ENCODE assay signal across 37 cellular contexts in genomic region chr12:49934505-49934904, GRCh38. TPM values are rescaled to one million over a fixed set of nuclear protein-coding genes. Genes with fewer than 3 reads are reported as not detected.
"Had no signal": no experiment of that assay in that cellular context is flagged by ENCODE, and none has a peak within 500 bp of the region (broad histone marks: within the 10 kb centered on the region; RNA-seq: fewer than 3 reads in every experiment).

No MANE protein-coding gene starts in this region.

- H3K27ac Mint-ChIP-seq: activated CD4-positive, alpha-beta memory T cell treated with anti-CD3 and anti-CD28 coated beads, Interleukin-2, amount 10 ng/mL, durations not matched to agents 7 days and 5 days; activated CD4-positive, alpha-beta T cell treated with anti-CD3 and anti-CD28 coated beads for 36 hours; activated CD4-positive, alpha-beta T cell treated with anti-CD3 and anti-CD28 coated beads, Interleukin-2, amount 10 ng/mL, durations not matched to agents 7 days and 5 days; activated naive CD4-positive, alpha-beta T cell treated with anti-CD3 and anti-CD28 coated beads, Interleukin-2, amount 10 ng/mL, durations not matched to agents 7 days and 5 days; activated naive CD4-positive, alpha-beta T cell treated with anti-CD3 and anti-CD28 coated beads, Interleukin-2, amount 50 U/mL, for 72 hours; activated naive CD8-positive, alpha-beta T cell treated with anti-CD3 and anti-CD28 coated beads, Interleukin-2, amount 10 ng/mL, durations not matched to agents 7 days and 5 days; activated T-cell treated with anti-CD3 and anti-CD28 coated beads, Interleukin-2, amount 50 U/mL, for 24 hours; activated T-cell treated with anti-CD3 and anti-CD28 coated beads, Interleukin-2, amount 50 U/mL, for 72 hours had no signal

- H3K9me3 ChIP-seq: colonic mucosa, esophagus squamous epithelium, gastrocnemius medialis, heart left ventricle had no signal

- DNase-seq: activated CD4-positive, alpha-beta memory T cell treated with anti-CD3 and anti-CD28 coated beads, Interleukin-2, amount 10 ng/mL, durations not matched to agents 7 days and 5 days; activated CD4-positive, alpha-beta T cell treated with anti-CD3 and anti-CD28 coated beads for 36 hours; activated CD4-positive, alpha-beta T cell treated with anti-CD3 and anti-CD28 coated beads, Interleukin-2, amount 10 ng/mL, durations not matched to agents 7 days and 5 days; activated CD4-positive, alpha-beta T cell treated with anti-CD3 and anti-CD28 coated beads, Interleukin-2, amount 50 U/mL, for 4 hours; activated CD4-positive, CD25-positive, alpha-beta regulatory T cell; activated CD4-positive, CD25-positive, alpha-beta regulatory T cell treated with anti-CD3 and anti-CD28 coated beads, Interleukin-2, amount 50 U/mL, for 72 hours; activated CD8-positive, alpha-beta memory T cell treated with anti-CD3 and anti-CD28 coated beads, Interleukin-2, amount 50 U/mL, for 48 hours; activated gamma-delta T cell; activated naive CD4-positive, alpha-beta T cell; activated naive CD4-positive, alpha-beta T cell treated with anti-CD3 and anti-CD28 coated beads, Interleukin-2, amount 10 ng/mL, durations not matched to agents 7 days and 5 days; activated T-cell treated with anti-CD3 and anti-CD28 coated beads for 4 hours; activated T-cell treated with anti-CD3 and anti-CD28 coated beads, Interleukin-2, amount 50 U/mL, for 72 hours; amniotic stem cell; anterior cingulate cortex; caudate nucleus; colonic mucosa; effector CD8-positive, alpha-beta T cell; esophagus squamous epithelium; foreskin keratinocyte; gastrocnemius medialis; glutamatergic neuron; T-helper 2 cell had no signal

- H3K4me1 ChIP-seq: colonic mucosa, gastrocnemius medialis, heart left ventricle had no signal

- ATAC-seq: activated CD4-positive, alpha-beta T cell treated with anti-CD3 and anti-CD28 coated beads for 36 hours; activated naive CD4-positive, alpha-beta T cell treated with anti-CD3 and anti-CD28 coated beads, Interleukin-2, amount 50 U/mL, for 72 hours; activated T-cell treated with anti-CD3 and anti-CD28 coated beads, Interleukin-2, amount 50 U/mL, for 72 hours; foreskin keratinocyte; gastrocnemius medialis; heart left ventricle had no signal

- H3K4me1 Mint-ChIP-seq: activated CD4-positive, alpha-beta T cell treated with anti-CD3 and anti-CD28 coated beads, Interleukin-2, amount 10 ng/mL, durations not matched to agents 7 days and 5 days; activated naive CD4-positive, alpha-beta T cell treated with anti-CD3 and anti-CD28 coated beads, Interleukin-2, amount 10 ng/mL, durations not matched to agents 7 days and 5 days; activated naive CD8-positive, alpha-beta T cell treated with anti-CD3 and anti-CD28 coated beads, Interleukin-2, amount 10 ng/mL, durations not matched to agents 7 days and 5 days had no signal

- H3K27me3 ChIP-seq: brain microvascular endothelial cell, colonic mucosa, esophagus squamous epithelium, foreskin keratinocyte, gastrocnemius medialis had no signal

- H3K4me3 ChIP-seq: colonic mucosa, esophagus squamous epithelium, gastrocnemius medialis, heart left ventricle had no signal

- FAIRE-seq: astrocyte, bronchial epithelial cell, endometrium, endothelial cell of umbilical vein had no signal

- H3K27ac ChIP-seq: brain microvascular endothelial cell, colonic mucosa, epithelial cell of prostate, foreskin keratinocyte, gastrocnemius medialis, heart left ventricle had no signal

- H3K27me3 Mint-ChIP-seq: activated CD4-positive, alpha-beta T cell treated with anti-CD3 and anti-CD28 coated beads for 36 hours; activated T-cell treated with anti-CD3 and anti-CD28 coated beads, Interleukin-2, amount 50 U/mL, for 24 hours had no signal

- H3K36me3 Mint-ChIP-seq: activated naive CD4-positive, alpha-beta T cell treated with anti-CD3 and anti-CD28 coated beads, Interleukin-2, amount 10 ng/mL, durations not matched to agents 7 days and 5 days; activated naive CD4-positive, alpha-beta T cell treated with anti-CD3 and anti-CD28 coated beads, Interleukin-2, amount 50 U/mL, for 72 hours; activated naive CD8-positive, alpha-beta T cell treated with anti-CD3 and anti-CD28 coated beads, Interleukin-2, amount 10 ng/mL, durations not matched to agents 7 days and 5 days had no signal

- H3K4me3 Mint-ChIP-seq: activated CD4-positive, alpha-beta memory T cell treated with anti-CD3 and anti-CD28 coated beads, Interleukin-2, amount 10 ng/mL, durations not matched to agents 7 days and 5 days; activated CD4-positive, alpha-beta T cell treated with anti-CD3 and anti-CD28 coated beads for 36 hours; activated CD4-positive, alpha-beta T cell treated with anti-CD3 and anti-CD28 coated beads, Interleukin-2, amount 10 ng/mL, durations not matched to agents 7 days and 5 days; activated naive CD4-positive, alpha-beta T cell treated with anti-CD3 and anti-CD28 coated beads, Interleukin-2, amount 10 ng/mL, durations not matched to agents 7 days and 5 days; activated naive CD8-positive, alpha-beta T cell treated with anti-CD3 and anti-CD28 coated beads, Interleukin-2, amount 10 ng/mL, durations not matched to agents 7 days and 5 days; activated T-cell treated with anti-CD3 and anti-CD28 coated beads, Interleukin-2, amount 50 U/mL, for 24 hours; activated T-cell treated with anti-CD3 and anti-CD28 coated beads, Interleukin-2, amount 50 U/mL, for 72 hours had no signal

- H3K9me3 Mint-ChIP-seq: activated CD4-positive, alpha-beta memory T cell treated with anti-CD3 and anti-CD28 coated beads, Interleukin-2, amount 10 ng/mL, durations not matched to agents 7 days and 5 days; activated CD4-positive, alpha-beta T cell treated with anti-CD3 and anti-CD28 coated beads, Interleukin-2, amount 10 ng/mL, durations not matched to agents 7 days and 5 days; activated naive CD4-positive, alpha-beta T cell treated with anti-CD3 and anti-CD28 coated beads, Interleukin-2, amount 10 ng/mL, durations not matched to agents 7 days and 5 days; activated naive CD4-positive, alpha-beta T cell treated with anti-CD3 and anti-CD28 coated beads, Interleukin-2, amount 50 U/mL, for 72 hours; activated naive CD8-positive, alpha-beta T cell treated with anti-CD3 and anti-CD28 coated beads, Interleukin-2, amount 10 ng/mL, durations not matched to agents 7 days and 5 days; activated T-cell treated with anti-CD3 and anti-CD28 coated beads, Interleukin-2, amount 50 U/mL, for 24 hours; activated T-cell treated with anti-CD3 and anti-CD28 coated beads, Interleukin-2, amount 50 U/mL, for 72 hours had no signal

RNA-seq across cellular contexts. Expression of gene AQP2, which starts 16.0 kb away (rescaled TPM):
- total RNA-seq: activated CD4-positive, alpha-beta memory T cell treated with anti-CD3 and anti-CD28 coated beads, Interleukin-2, amount 10 ng/mL, durations not matched to agents 7 days and 5 days; activated CD4-positive, alpha-beta T cell treated with anti-CD3 and anti-CD28 coated beads for 36 hours; activated CD4-positive, alpha-beta T cell treated with anti-CD3 and anti-CD28 coated beads, Interleukin-2, amount 10 ng/mL, durations not matched to agents 7 days and 5 days; activated naive CD4-positive, alpha-beta T cell treated with anti-CD3 and anti-CD28 coated beads, Interleukin-2, amount 50 U/mL, for 72 hours; activated naive CD8-positive, alpha-beta T cell treated with anti-CD3 and anti-CD28 coated beads, Interleukin-2, amount 10 ng/mL, durations not matched to agents 7 days and 5 days; activated T-cell treated with anti-CD3 and anti-CD28 coated beads, Interleukin-2, amount 50 U/mL, for 72 hours; astrocyte; bronchial epithelial cell; chondrocyte; colonic mucosa; dermis microvascular lymphatic vessel endothelial cell; endothelial cell of umbilical vein; esophagus squamous epithelium; fibroblast of lung; foreskin keratinocyte; gastrocnemius medialis; heart left ventricle; T-helper 1 cell treated with Interleukin-12 subunit alpha and Interleukin-12 subunit beta and Interleukin-4 antibody, amounts not matched to agents 30 ng/mL and 1 ng/mL, for 36 hours had no signal
- polyA plus RNA-seq: endothelial cell of umbilical vein, esophagus, fibroblast of lung, foreskin keratinocyte, heart left ventricle had no signal

RNA-seq across cellular contexts. Expression of gene AQP5, which starts 27.2 kb away (rescaled TPM):
- total RNA-seq: activated CD4-positive, alpha-beta memory T cell treated with anti-CD3 and anti-CD28 coated beads, Interleukin-2, amount 10 ng/mL, durations not matched to agents 7 days and 5 days; activated CD4-positive, alpha-beta T cell treated with anti-CD3 and anti-CD28 coated beads for 36 hours; activated CD4-positive, alpha-beta T cell treated with anti-CD3 and anti-CD28 coated beads, Interleukin-2, amount 10 ng/mL, durations not matched to agents 7 days and 5 days; activated naive CD4-positive, alpha-beta T cell treated with anti-CD3 and anti-CD28 coated beads, Interleukin-2, amount 50 U/mL, for 72 hours; activated naive CD8-positive, alpha-beta T cell treated with anti-CD3 and anti-CD28 coated beads, Interleukin-2, amount 10 ng/mL, durations not matched to agents 7 days and 5 days; activated T-cell treated with anti-CD3 and anti-CD28 coated beads, Interleukin-2, amount 50 U/mL, for 72 hours; astrocyte; colonic mucosa; fibroblast of lung; foreskin keratinocyte; gastrocnemius medialis; T-helper 1 cell treated with Interleukin-12 subunit alpha and Interleukin-12 subunit beta and Interleukin-4 antibody, amounts not matched to agents 30 ng/mL and 1 ng/mL, for 36 hours had no signal
- polyA plus RNA-seq: fibroblast of lung, foreskin keratinocyte had no signal

RNA-seq across cellular contexts. Expression of gene FAIM2, which starts 30.8 kb away (rescaled TPM):
- total RNA-seq: dermis microvascular lymphatic vessel endothelial cell, endothelial cell of umbilical vein, foreskin keratinocyte had no signal
- polyA plus RNA-seq: foreskin keratinocyte had no signal

RNA-seq across cellular contexts. Expression of gene AQP6, which starts 38.2 kb away (rescaled TPM):
- total RNA-seq: activated CD4-positive, alpha-beta memory T cell treated with anti-CD3 and anti-CD28 coated beads, Interleukin-2, amount 10 ng/mL, durations not matched to agents 7 days and 5 days; activated CD4-positive, alpha-beta T cell treated with anti-CD3 and anti-CD28 coated beads for 36 hours; activated CD4-positive, alpha-beta T cell treated with anti-CD3 and anti-CD28 coated beads, Interleukin-2, amount 10 ng/mL, durations not matched to agents 7 days and 5 days; activated naive CD4-positive, alpha-beta T cell treated with anti-CD3 and anti-CD28 coated beads, Interleukin-2, amount 50 U/mL, for 72 hours; activated naive CD8-positive, alpha-beta T cell treated with anti-CD3 and anti-CD28 coated beads, Interleukin-2, amount 10 ng/mL, durations not matched to agents 7 days and 5 days; activated T-cell treated with anti-CD3 and anti-CD28 coated beads, Interleukin-2, amount 50 U/mL, for 72 hours; astrocyte; bronchial epithelial cell; chondrocyte; colonic mucosa; dermis microvascular lymphatic vessel endothelial cell; endothelial cell of umbilical vein; esophagus squamous epithelium; gastrocnemius medialis; heart left ventricle; T-helper 1 cell treated with Interleukin-12 subunit alpha and Interleukin-12 subunit beta and Interleukin-4 antibody, amounts not matched to agents 30 ng/mL and 1 ng/mL, for 36 hours had no signal
- polyA plus RNA-seq: fibroblast of lung had no signal
